In genomic region chr7:148584154-148584827, GRCh38 we compare ENCODE assay signal across 1 cellular context.
TF ChIP-seq lines count a peak whose summit lies in the region.

No MANE protein-coding gene starts in this region.

TF ChIP-seq in HepG2, 621 proteins besides CTCF, POLR2A, EP300 and RAD21 (continued from another document):
- TF ChIP-seq ZBTB44 (CRISPR knock-in tag; IDR thresholded peaks at IDR 0.05) (no peak), ZNF430 (CRISPR knock-in tag; IDR thresholded peaks at IDR 0.05) (no peak), HIVEP1 (CRISPR knock-in tag; IDR thresholded peaks at IDR 0.05) (no peak), ATF3 (CRISPR knock-in tag; IDR thresholded peaks at IDR 0.05) (no peak), KLF12 (CRISPR knock-in tag; IDR thresholded peaks at IDR 0.05; ENCODE audit: borderline replicate concordance) (no peak), ZNF703 (CRISPR knock-in tag; IDR thresholded peaks at IDR 0.05; ENCODE audit: borderline replicate concordance) (no peak)
TF ChIP-seq in HepG2: peak in this region for 0.
